24 cellular contexts compared by ENCODE assay signal in the genomic region with DNA sequence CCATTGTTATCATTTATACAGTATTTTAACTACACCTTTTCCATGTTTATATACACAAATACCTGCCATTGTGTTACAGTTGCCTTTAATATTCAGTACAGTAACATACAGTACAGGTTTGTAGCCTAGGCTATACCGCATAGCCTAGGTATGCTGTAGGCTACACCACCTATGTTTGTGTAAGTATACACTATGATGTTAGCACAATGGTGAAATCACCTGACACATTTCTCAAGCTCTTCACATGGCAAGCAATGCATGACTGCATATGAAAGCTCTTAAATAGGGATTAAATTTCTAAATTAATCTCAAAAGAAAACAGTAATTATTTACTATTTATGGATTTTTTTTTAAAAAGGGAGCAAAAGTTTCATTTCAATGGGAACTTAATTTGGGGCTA.
"Had no signal": no experiment of that assay in that cellular context is flagged by ENCODE, and none has a peak within 500 bp of the region (broad histone marks: within the 10 kb centered on the region; RNA-seq: fewer than 3 reads in every experiment).

No MANE protein-coding gene starts in this region.

- ATAC-seq: activated T-helper 17 cell treated with anti-CD3 and anti-CD28 coated beads, Interleukin-2, amount 50 U/mL, for 72 hours; Panc1; Right ventricle myocardium inferior; T-cell had no signal

- H3K4me3 Mint-ChIP-seq: activated CD4-positive, alpha-beta memory T cell treated with anti-CD3 and anti-CD28 coated beads, Interleukin-2, amount 10 ng/mL, durations not matched to agents 7 days and 5 days; activated naive CD4-positive, alpha-beta T cell treated with anti-CD3 and anti-CD28 coated beads for 36 hours; activated naive CD8-positive, alpha-beta T cell; activated T-helper 17 cell treated with anti-CD3 and anti-CD28 coated beads, Interleukin-2, amount 50 U/mL, for 72 hours; brain; T-cell had no signal

- H3K27me3 Mint-ChIP-seq: activated CD4-positive, alpha-beta memory T cell treated with anti-CD3 and anti-CD28 coated beads, Interleukin-2, amount 10 ng/mL, durations not matched to agents 7 days and 5 days; activated naive CD8-positive, alpha-beta T cell; activated T-helper 17 cell treated with anti-CD3 and anti-CD28 coated beads, Interleukin-2, amount 50 U/mL, for 72 hours; brain; T-cell had no signal

- H3K9me3 Mint-ChIP-seq: activated CD4-positive, alpha-beta memory T cell treated with anti-CD3 and anti-CD28 coated beads, Interleukin-2, amount 10 ng/mL, durations not matched to agents 7 days and 5 days; activated naive CD4-positive, alpha-beta T cell treated with anti-CD3 and anti-CD28 coated beads for 36 hours; activated T-helper 17 cell treated with anti-CD3 and anti-CD28 coated beads, Interleukin-2, amount 50 U/mL, for 72 hours; brain; T-cell had no signal

- H3K27ac Mint-ChIP-seq: activated CD4-positive, alpha-beta memory T cell treated with anti-CD3 and anti-CD28 coated beads, Interleukin-2, amount 10 ng/mL, durations not matched to agents 7 days and 5 days; activated naive CD4-positive, alpha-beta T cell treated with anti-CD3 and anti-CD28 coated beads for 36 hours; activated naive CD8-positive, alpha-beta T cell; activated T-helper 17 cell treated with anti-CD3 and anti-CD28 coated beads, Interleukin-2, amount 50 U/mL, for 72 hours; T-cell had no signal

- DNase-seq: activated CD4-positive, alpha-beta memory T cell treated with anti-CD3 and anti-CD28 coated beads, Interleukin-2, amount 10 ng/mL, durations not matched to agents 7 days and 5 days; activated CD4-positive, alpha-beta T cell treated with anti-CD3 and anti-CD28 coated beads, Interleukin-2, amount 50 U/mL, for 1 hour; activated CD4-positive, CD25-positive, alpha-beta regulatory T cell; activated gamma-delta T cell; activated naive CD4-positive, alpha-beta T cell treated with anti-CD3 and anti-CD28 coated beads for 36 hours; activated T-cell treated with anti-CD3 and anti-CD28 coated beads for 4 hours; activated T-cell treated with anti-CD3 and anti-CD28 coated beads, Interleukin-2, amount 50 U/mL, for 48 hours; amygdala; colonic mucosa; NCI-H1105 treated with DMSO at 0.1 percent for 48 hours; NCI-H1436 treated with DMSO at 0.1 percent for 48 hours; NCI-H187; NCI-H2171; NCI-H2227 treated with DMSO at 0.1 percent for 48 hours; NCI-H524; NCI-H748 treated with DMSO at 0.1 percent for 48 hours; OCI-M1; RPMI8226; T-cell had no signal
